11 cellular contexts compared by ENCODE assay signal in the genomic region with DNA sequence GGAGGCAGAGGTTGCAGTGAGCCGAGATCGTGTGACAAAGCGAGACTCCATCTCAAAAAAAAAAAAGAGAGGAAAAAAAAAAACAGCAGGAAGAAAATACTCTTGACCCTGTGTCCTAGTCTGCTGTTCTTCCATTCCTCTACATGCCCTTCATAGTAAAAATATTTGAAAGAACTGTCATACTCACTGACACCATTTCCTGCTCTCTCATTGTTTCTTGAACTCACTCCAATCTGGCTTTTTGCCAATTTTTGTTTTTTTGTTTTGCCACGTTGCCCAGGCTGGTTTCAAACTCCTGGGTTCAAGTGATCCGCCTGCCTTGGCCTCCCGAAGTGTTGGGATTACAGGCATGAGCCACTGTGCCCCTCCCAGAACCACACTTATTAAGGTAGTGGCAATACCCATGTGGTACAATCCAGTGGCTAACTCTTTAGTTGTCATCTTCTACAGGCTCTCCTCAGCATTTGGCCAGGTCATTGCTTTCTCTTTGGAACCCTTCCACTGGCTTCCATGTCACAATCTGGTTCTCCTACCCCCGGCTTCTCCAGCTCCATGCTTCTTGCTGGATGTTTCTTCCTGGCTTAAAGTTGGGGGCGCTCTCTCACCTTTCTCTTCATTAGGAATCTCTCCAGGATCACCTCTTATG. TPM values are rescaled to one million over a fixed set of nuclear protein-coding genes. Genes with fewer than 3 reads are reported as not detected.
DNase-seq lines count a peak whose midpoint lies in the region; ATAC-seq and TF ChIP-seq lines count a peak whose summit lies in the region.
"Had no signal": no experiment of that assay in that cellular context is flagged by ENCODE, and none has a peak within 500 bp of the region (broad histone marks: within the 10 kb centered on the region; RNA-seq: fewer than 3 reads in every experiment).

No MANE protein-coding gene starts in this region.

- H3K9ac ChIP-seq in skeletal muscle satellite cell (ENCODE audit: low read depth, low read length) = no peak overlapping the region

- H3K4me1 Mint-ChIP-seq in stimulated activated naive CD8-positive, alpha-beta T cell treated with anti-CD3 and anti-CD28 coated beads, Interleukin-15, amount 100 ng/mL, for 72 hours = no peaks in the 10 kb centered on the region
- H3K4me1 Mint-ChIP-seq: naive thymus-derived CD8-positive, alpha-beta T cell; stimulated activated naive B cell treated with anti-CD40 and anti-IgM and Interleukin-4, amounts not matched to agents 10 μg/mL and 1 μg/mL and 100 μg/mL, for 72 hours had no signal

- no peaks in the 10 kb centered on the region for H3K27me3 ChIP-seq in skeletal muscle satellite cell (ENCODE audit: control insufficient read depth, insufficient read depth, low read length)

- peak overlapping the region; percentile 22 for H3K4me2 ChIP-seq in skeletal muscle satellite cell (ENCODE audit: low read length)

- in situ Hi-C loops in GM13976 (cut with MboI; ENCODE audit: low sequenced_read_pairs, unreplicated experiment) = no loop called here

- H3K27ac Mint-ChIP-seq in stimulated activated naive CD8-positive, alpha-beta T cell treated with anti-CD3 and anti-CD28 coated beads, Interleukin-15, amount 100 ng/mL, for 72 hours = no peak overlapping the region
- H3K27ac Mint-ChIP-seq: naive thymus-derived CD8-positive, alpha-beta T cell; stimulated activated naive B cell treated with anti-CD40 and anti-IgM and Interleukin-4, amounts not matched to agents 10 μg/mL and 1 μg/mL and 100 μg/mL, for 72 hours had no signal

- no peak overlapping the region for H3K4me3 Mint-ChIP-seq in stimulated activated naive CD8-positive, alpha-beta T cell treated with anti-CD3 and anti-CD28 coated beads, Interleukin-15, amount 100 ng/mL, for 72 hours
- H3K4me3 Mint-ChIP-seq: naive thymus-derived CD8-positive, alpha-beta T cell; stimulated activated naive B cell treated with anti-CD40 and anti-IgM and Interleukin-4, amounts not matched to agents 10 μg/mL and 1 μg/mL and 100 μg/mL, for 72 hours had no signal

- DNase-seq in HS-27A (ENCODE audit: low read depth) (peak; percentile 86), SW 1271 (lab: John Stamatoyannopoulos, UW) (peak; percentile 46 to 88), fibroblast of villous mesenchyme (ENCODE audit: low read depth) (peak; percentile 61), GM13976 (ENCODE audit: low spot score) (no peak)
- DNase-seq in stimulated activated naive CD8-positive, alpha-beta T cell treated with anti-CD3 and anti-CD28 coated beads, Interleukin-15, amount 100 ng/mL, for 72 hours = no peak
- DNase-seq: naive thymus-derived CD8-positive, alpha-beta T cell; NCI-H1092; stimulated activated CD4-positive, alpha-beta T cell treated with anti-CD3 and anti-CD28 coated beads, Interleukin-15, amount 100 ng/mL, for 24 hours; stimulated activated naive B cell treated with anti-CD40 and anti-IgM and Interleukin-4, amounts not matched to agents 10 μg/mL and 1 μg/mL and 100 μg/mL, for 72 hours had no signal

- peaks cover 42% of the 10 kb centered on the region for H3K27me3 Mint-ChIP-seq in stimulated activated naive CD8-positive, alpha-beta T cell treated with anti-CD3 and anti-CD28 coated beads, Interleukin-15, amount 100 ng/mL, for 72 hours

- H3K4me3 ChIP-seq in fibroblast of villous mesenchyme (ENCODE audit: low read depth, low read length) (no peak overlapping the region), skeletal muscle satellite cell (ENCODE audit: low read length) (no peak overlapping the region)

- peaks cover 46% of the 10 kb centered on the region for H3K4me1 ChIP-seq in skeletal muscle satellite cell (ENCODE audit: control insufficient read depth, insufficient read depth, low read length)

- TF ChIP-seq CTCF in fibroblast of villous mesenchyme (IDR thresholded peaks at IDR 0.05; ENCODE audit: insufficient read depth, low read depth, low read length) (no peak), GM13976 (IDR thresholded peaks at IDR 0.05; ENCODE audit: borderline replicate concordance, control extremely low read depth, extremely low read depth, insufficient read depth, missing control alignments) (no peak)

- no peaks in the 10 kb centered on the region for H3K36me3 ChIP-seq in skeletal muscle satellite cell (ENCODE audit: insufficient read depth, low read length)

- peaks cover 19% of the 10 kb centered on the region in 2 donors for H3K9me3 Mint-ChIP-seq in stimulated activated naive CD8-positive, alpha-beta T cell treated with anti-CD3 and anti-CD28 coated beads, Interleukin-15, amount 100 ng/mL, for 72 hours

- no peak for ATAC-seq in stimulated activated naive CD8-positive, alpha-beta T cell treated with anti-CD3 and anti-CD28 coated beads, Interleukin-15, amount 100 ng/mL, for 72 hours
- ATAC-seq in GM19395 (IDR thresholded peaks at IDR 0.05; ENCODE audit: unreplicated experiment) = no peak
- ATAC-seq: naive thymus-derived CD8-positive, alpha-beta T cell; stimulated activated naive B cell treated with anti-CD40 and anti-IgM and Interleukin-4, amounts not matched to agents 10 μg/mL and 1 μg/mL and 100 μg/mL, for 72 hours had no signal

- H3K9me3 ChIP-seq in skeletal muscle satellite cell (replicated peaks; ENCODE audit: low read length) = no peaks in the 10 kb centered on the region

RNA-seq across cellular contexts. Expression of gene TLN2, which starts 12.9 kb away (rescaled TPM):
- 22.5 and 35.4 TPM in 2 replicates for total RNA-seq in fibroblast of villous mesenchyme
- total RNA-seq in skeletal muscle satellite cell (2012; rRNA removed) = 15.5 and 15.9 TPM in 2 replicates

Comparison
In these comparisons a context has a peak if more than half of its experiments do, and no peak if none do; other contexts are left out.
1. DNase-seq: peak in HS-27A (single experiment), SW 1271 (2 of 2) and fibroblast of villous mesenchyme (single experiment); none in stimulated activated naive CD8-positive, alpha-beta T cell treated with anti-CD3 and anti-CD28 coated beads, Interleukin-15, amount 100 ng/mL, for 72 hours (0 of 2) and GM13976 (single experiment).